Comparison of ENCODE assay signal across 17 cellular contexts in the genomic region with DNA sequence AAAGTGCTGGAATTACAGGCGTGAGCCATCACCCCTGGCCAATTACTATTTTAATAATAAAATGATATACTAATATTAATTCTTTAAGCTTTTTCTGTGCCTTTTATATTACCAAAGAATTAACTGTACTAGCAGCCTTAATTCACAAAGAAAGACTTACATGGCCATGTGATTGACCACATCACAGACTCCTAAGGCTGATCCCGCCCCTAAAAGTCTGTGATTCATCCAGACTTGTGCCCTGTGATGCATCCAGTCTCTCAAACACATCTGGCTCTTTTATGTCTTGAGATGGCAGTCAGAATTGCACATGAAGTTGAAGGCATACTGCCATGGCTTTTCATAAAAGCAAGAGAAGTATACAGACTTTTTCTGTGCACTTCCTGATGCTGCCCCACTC.
DNase-seq lines count a peak whose midpoint lies in the region; ATAC-seq and TF ChIP-seq lines count a peak whose summit lies in the region.
"Had no signal": no experiment of that assay in that cellular context is flagged by ENCODE, and none has a peak within 500 bp of the region (broad histone marks: within the 10 kb centered on the region; RNA-seq: fewer than 3 reads in every experiment).

No MANE protein-coding gene starts in this region.

- no peak overlapping the region for H3K27ac Mint-ChIP-seq in osteocyte (ENCODE audit: unreplicated experiment)
- H3K27ac Mint-ChIP-seq: activated naive CD4-positive, alpha-beta T cell treated with anti-CD3 and anti-CD28 coated beads, Interleukin-2, amount 50 U/mL, for 72 hours; stimulated activated naive CD8-positive, alpha-beta T cell treated with anti-CD3 and anti-CD28 coated beads, Interleukin-15, Interleukin-2, amounts not matched to agents 100 ng/mL and 50 ng/mL, for 24 hours; T-cell had no signal

- DNase-seq in AG10803 (ENCODE audit: low read depth), result peak; percentile 72
- DNase-seq in HCEC 1CT, result peak; percentile 83
- peak; percentile 84 for DNase-seq in astrocyte of the spinal cord (ENCODE audit: low read depth, low spot score)
- DNase-seq in kidney epithelial cell (ENCODE audit: low read depth), result peak; percentile 75
- no peak for DNase-seq in osteocyte (ENCODE audit: extremely low spot score, unreplicated experiment)
- no peak for DNase-seq in H7
- DNase-seq: activated CD4-positive, alpha-beta T cell treated with anti-CD3 and anti-CD28 coated beads, Interleukin-2, amount 50 U/mL, for 4 hours; C1 segment of cervical spinal cord; hippocampal formation; NCI-H2171 treated with DMSO at 0.1 percent for 48 hours; posterior cingulate gyrus; stimulated activated CD4-positive, alpha-beta T cell treated with anti-CD3 and anti-CD28 coated beads, Interleukin-4, amount 100 ng/mL, for 1 hour; T-cell had no signal

- peaks cover 6% of the 10 kb centered on the region for H3K4me1 Mint-ChIP-seq in osteocyte (ENCODE audit: unreplicated experiment)
- H3K4me1 Mint-ChIP-seq: T-cell had no signal

- H3K4me3 ChIP-seq in AG10803 (ENCODE audit: low read length) (no peak overlapping the region), astrocyte of the spinal cord (ENCODE audit: low read depth, low read length) (no peak overlapping the region), kidney epithelial cell (ENCODE audit: low read depth, low read length) (no peak overlapping the region), H7 (ENCODE audit: insufficient read depth, low read depth, low read length) (no peak overlapping the region)

- ATAC-seq in GM18498 (IDR thresholded peaks at IDR 0.05; ENCODE audit: unreplicated experiment), result no peak
- ATAC-seq in GM19395 (IDR thresholded peaks at IDR 0.05; ENCODE audit: unreplicated experiment), result no peak
- ATAC-seq: T-cell had no signal

- H3K27me3 Mint-ChIP-seq in osteocyte (ENCODE audit: unreplicated experiment), result no peaks in the 10 kb centered on the region

- H3K27me3 ChIP-seq in kidney epithelial cell (ENCODE audit: control insufficient read depth, insufficient read depth, low read length) (no peaks in the 10 kb centered on the region), H7 (ENCODE audit: control insufficient read depth, insufficient read depth, low read length) (no peaks in the 10 kb centered on the region)

- in situ Hi-C loops in astrocyte of the spinal cord (cut with HindIII; ENCODE audit: low sequenced_read_pairs), result no loop called here

- H3K4me3 Mint-ChIP-seq in osteocyte (ENCODE audit: unreplicated experiment), result no peak overlapping the region
- H3K4me3 Mint-ChIP-seq: stimulated activated naive CD8-positive, alpha-beta T cell treated with anti-CD3 and anti-CD28 coated beads, Interleukin-15, Interleukin-2, amounts not matched to agents 100 ng/mL and 50 ng/mL, for 24 hours; T-cell had no signal

- TF ChIP-seq CTCF in AG10803 (conservative IDR thresholded peaks at IDR 0.05; ENCODE audit: low read length), result no peak
- TF ChIP-seq CTCF in astrocyte of the spinal cord (IDR thresholded peaks at IDR 0.05; ENCODE audit: low read depth, low read length), result no peak
- TF ChIP-seq CTCF in kidney epithelial cell (IDR thresholded peaks at IDR 0.05; ENCODE audit: insufficient read depth, low read length, poor library complexity, severe bottlenecking), result no peak
- TF ChIP-seq CTCF in osteocyte (IDR thresholded peaks at IDR 0.05), result no peak

- no peaks in the 10 kb centered on the region for H3K36me3 ChIP-seq in kidney epithelial cell (ENCODE audit: control insufficient read depth, insufficient read depth, low read length)
- no peaks in the 10 kb centered on the region for H3K36me3 ChIP-seq in H7 (replicated peaks; ENCODE audit: control insufficient read depth, insufficient read depth, low read length)

- H3K9me3 Mint-ChIP-seq in osteocyte (ENCODE audit: unreplicated experiment), result no peaks in the 10 kb centered on the region
- H3K9me3 Mint-ChIP-seq: activated naive CD4-positive, alpha-beta T cell treated with anti-CD3 and anti-CD28 coated beads, Interleukin-2, amount 50 U/mL, for 72 hours; stimulated activated naive CD8-positive, alpha-beta T cell treated with anti-CD3 and anti-CD28 coated beads, Interleukin-15, Interleukin-2, amounts not matched to agents 100 ng/mL and 50 ng/mL, for 24 hours; T-cell had no signal

- H3K36me3 Mint-ChIP-seq in osteocyte (ENCODE audit: unreplicated experiment), result no peaks in the 10 kb centered on the region
- H3K36me3 Mint-ChIP-seq: activated naive CD4-positive, alpha-beta T cell treated with anti-CD3 and anti-CD28 coated beads, Interleukin-2, amount 50 U/mL, for 72 hours; T-cell had no signal

Comparison
In these comparisons a context has a peak if more than half of its experiments do, and no peak if none do; other contexts are left out.
1. DNase-seq: peak in AG10803 (single experiment), HCEC 1CT (single experiment), astrocyte of the spinal cord (single experiment) and kidney epithelial cell (single experiment); none in osteocyte (single experiment) and H7 (single experiment).